In the genomic region with DNA sequence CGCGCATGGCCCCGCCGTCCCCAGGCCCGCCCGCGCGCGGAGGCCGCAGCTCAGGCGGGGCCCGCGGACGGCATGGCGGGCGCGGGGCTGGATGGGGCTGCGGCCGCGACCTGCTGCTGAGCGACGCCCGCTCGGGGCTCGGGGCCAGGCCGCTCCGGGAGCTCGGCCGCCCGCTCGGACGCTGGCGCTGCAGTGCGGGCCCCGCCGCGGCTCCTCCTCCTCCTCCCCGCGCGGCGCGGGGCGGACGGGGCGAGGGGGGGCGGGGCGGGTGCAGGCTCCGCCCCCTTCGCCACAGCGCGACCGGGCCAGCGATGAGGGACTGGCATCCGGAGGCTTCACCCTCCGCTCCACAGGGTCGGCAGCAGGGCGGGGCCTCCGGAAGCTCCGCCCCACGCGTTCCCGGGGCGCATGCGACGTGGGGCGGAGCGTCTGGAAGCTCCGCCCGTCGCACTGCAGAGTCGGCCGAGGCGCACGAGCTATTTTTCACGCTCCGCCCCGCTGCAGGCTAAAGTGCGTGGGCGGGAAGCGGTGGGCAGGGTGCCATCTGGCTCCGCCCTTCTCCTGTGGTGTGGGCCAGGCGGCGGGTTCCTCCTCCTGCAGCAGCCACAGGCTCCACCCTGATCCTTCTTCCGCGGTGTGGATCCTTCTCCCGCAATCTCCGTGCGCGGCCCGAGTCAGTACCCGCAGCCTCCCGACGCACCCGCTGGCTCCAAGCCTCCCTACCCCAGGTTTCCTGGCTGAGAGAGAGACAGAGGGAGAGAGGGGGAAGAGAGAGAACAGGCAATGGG, we compare ENCODE assay signal across 8 cellular contexts. TPM values are rescaled to one million over a fixed set of nuclear protein-coding genes. Genes with fewer than 3 reads are reported as not detected.
A peak's percentile ranks its signal among the peaks of the same experiment; 100 is the strongest.
DNase-seq lines count a peak whose midpoint lies in the region; ATAC-seq and TF ChIP-seq lines count a peak whose summit lies in the region.
"Not testable (repeated sequence)": the region's sequence is repeated elsewhere in the genome, so short reads cannot be mapped to it uniquely, and the experiment has no call there.

A gene (minus strand): TSS at position 196 of the 788 bp plus-strand sequence. CDS start 209 bp downstream, outside the sequence.

- H3K4me3 ChIP-seq in Loucy (ENCODE audit: low read length, poor library complexity, severe bottlenecking) (peak within 1 kb of the TSS; percentile 65), PC-9 (peak within 1 kb of the TSS; percentile 61; the same call in 1 of the 2 replicates), colonic mucosa (peak within 1 kb of the TSS; percentile 44), transverse colon (peak within 1 kb of the TSS; percentile 44 to 66 (median 58))

- 1% methylated on average over 25 of the region's 94 CpGs; no CpG with 5 or more reads in 1 of the 2 donors for WGBS in transverse colon (ENCODE audit: low coverage in 1 of 2), 2 donors

- not testable (repeated sequence) for H3K9me3 Mint-ChIP-seq in immature natural killer cell

- ATAC-seq in sciatic nerve, result peak; percentile 91

- not testable (repeated sequence) for H4K20me1 ChIP-seq in Loucy (ENCODE audit: insufficient read depth, low read length, poor library complexity, severe bottlenecking); PC-9 (ENCODE audit: insufficient read depth)

- H3K27me3 ChIP-seq in Loucy (ENCODE audit: insufficient read depth, low read length, poor library complexity, severe bottlenecking); PC-9 (ENCODE audit: insufficient read depth, low read depth); colonic mucosa; transverse colon: not testable (repeated sequence)

- CTCF ChIA-PET in PC-9 (lab: Charles Lee), result interaction anchor here (0.7 to 1.2 kb wide), 2 partner anchors 10 to 115 kb away, joined by 3 to 4 read pairs; a partner anchor contains a TSS
- CTCF ChIA-PET in activated CD8-positive, alpha-beta memory T cell treated with anti-CD3 and anti-CD28 coated beads for 36 hours (lab: Charles Lee), result interaction anchor here (2.1 kb wide), 1 partner anchor 113 kb away, joined by 13 read pairs; no protein-coding TSS in a partner anchor

- not testable (repeated sequence) for H3K4me1 ChIP-seq in Loucy (ENCODE audit: insufficient read depth, low read length, poor library complexity, severe bottlenecking); PC-9 (replicated peaks; ENCODE audit: insufficient read depth); colonic mucosa
- H3K4me1 ChIP-seq in transverse colon, result peaks cover 0 to 32% (median 9%) of the 10 kb centered on the region in 4 donors

- intact Hi-C loops in PC-9 (cut with micrococcal nuclease; ENCODE audit: unreplicated experiment); sciatic nerve (cut with DNase I); transverse colon (cut with DNase I; ENCODE audit: low total_unique reads): not testable (repeated sequence)
- intact Hi-C loops in colonic mucosa (cut with DNase I), result loop anchor here (5.0 kb wide), 1 partner anchor 49 kb away; no protein-coding TSS in a partner anchor

- H3K4me3 Mint-ChIP-seq in immature natural killer cell, result peak within 1 kb of the TSS; percentile 89 to 97 (median 96)

- peak; percentile 80 for DNase-seq in GF-D8 (lab: John Stamatoyannopoulos, UW)
- DNase-seq in PC-9, result peak; percentile 72 to 99
- DNase-seq in colonic mucosa, result peak; percentile 99
- DNase-seq in immature natural killer cell, result peak; percentile 100
- DNase-seq in sciatic nerve (ENCODE audit: low spot score), result peak; percentile 100
- peak; percentile 98 for DNase-seq in transverse colon

- H3K4me1 Mint-ChIP-seq in immature natural killer cell, result peaks cover 14 to 18% of the 10 kb centered on the region in 2 donors

- H3K36me3 ChIP-seq in Loucy (ENCODE audit: insufficient read depth, low read length); PC-9 (ENCODE audit: low read depth); colonic mucosa; transverse colon: not testable (repeated sequence)

- H2AFZ ChIP-seq in Loucy (ENCODE audit: low read length); PC-9: not testable (repeated sequence)

- in situ Hi-C loops in transverse colon (cut with MboI; ENCODE audit: low pct_ligation_motif_present in 1 of 4, low pct_unique_long_range_greater_than_20kb in 1 of 4, low sequenced_read_pairs in 3 of 4), result loop anchor here in 1 of 4 donors (25.0 kb wide), 1 partner anchor 124 kb away; a partner anchor contains a TSS

- peak within 1 kb of the TSS; percentile 89 to 98 (median 95) for H3K27ac Mint-ChIP-seq in immature natural killer cell

- not testable (repeated sequence) for H3K36me3 Mint-ChIP-seq in immature natural killer cell

- peak within 1 kb of the TSS; percentile 54 for H3K4me2 ChIP-seq in Loucy (ENCODE audit: low read depth, low read length, poor library complexity, severe bottlenecking)
- H3K4me2 ChIP-seq in PC-9, result peak within 1 kb of the TSS; percentile 67

- peaks cover 3 to 10% (median 9%) of the 10 kb centered on the region in 3 donors for H3K27me3 Mint-ChIP-seq in immature natural killer cell (ENCODE audit: low read depth in 3 of 3)

- TF ChIP-seq POLR2A in transverse colon (IDR thresholded peaks at IDR 0.05), result peak; percentile 17

- not testable (repeated sequence) for H3K9me2 ChIP-seq in Loucy (replicated peaks; ENCODE audit: low read depth, low read length); PC-9 (ENCODE audit: insufficient read depth)

- not testable (repeated sequence) for H3K27ac ChIP-seq in PC-9
- H3K27ac ChIP-seq in colonic mucosa (peak within 1 kb of the TSS; percentile 60), transverse colon (peak within 1 kb of the TSS; percentile 84 to 91 (median 89))

- peak within 1 kb of the TSS; percentile 60 for H3K9ac ChIP-seq in Loucy (ENCODE audit: low read depth, low read length, poor library complexity, severe bottlenecking)
- H3K9ac ChIP-seq in colonic mucosa (ENCODE audit: low read depth in 2 of 2, low read length in 2 of 2), result peak within 1 kb of the TSS; percentile 24 to 46

- BruUV-seq in PC-9 (replicated peaks; lab: Mats Ljungman, UMichigan), result not testable (repeated sequence)

- not testable (repeated sequence) for TF ChIP-seq EP300 in transverse colon (IDR thresholded peaks at IDR 0.05; ENCODE audit: low read depth)

- not testable (repeated sequence) for TF ChIP-seq CTCF in Loucy (conservative IDR thresholded peaks at IDR 0.05; ENCODE audit: low read length); PC-9 (conservative IDR thresholded peaks at IDR 0.05); colonic mucosa (IDR thresholded peaks at IDR 0.05); transverse colon (IDR thresholded peaks at IDR 0.05)

- not testable (repeated sequence) for H3K9me3 ChIP-seq in Loucy (ENCODE audit: insufficient read depth, low read depth, low read length); PC-9 (ENCODE audit: insufficient read depth, low read depth); colonic mucosa; transverse colon

- POLR2A ChIA-PET in PC-9 (lab: Charles Lee; ENCODE audit: unreplicated experiment), result interaction anchor here (0.6 kb wide), 1 partner anchor 19 kb away, joined by 11 read pairs; a partner anchor contains a TSS
- POLR2A ChIA-PET in activated CD8-positive, alpha-beta memory T cell treated with anti-CD3 and anti-CD28 coated beads for 36 hours (lab: Charles Lee), result interaction anchor here (1.0 kb wide), 1 partner anchor 19 kb away, joined by 4 read pairs; no protein-coding TSS in a partner anchor

- not testable (repeated sequence) for H3F3A ChIP-seq in Loucy (ENCODE audit: low read depth); PC-9 (ENCODE audit: insufficient read depth, low read depth)

- H3K79me2 ChIP-seq in Loucy (ENCODE audit: insufficient read depth, low read length); PC-9 (ENCODE audit: low read depth): not testable (repeated sequence)

RNA-seq across cellular contexts. Expression of the gene that starts here (rescaled TPM):
- 91.5 and 105 TPM in 2 replicates for total RNA-seq in PC-9 (2021)
- total RNA-seq in activated CD8-positive, alpha-beta memory T cell treated with anti-CD3 and anti-CD28 coated beads for 36 hours, result 10 to 100 TPM; 65.3 to 70.7 TPM
- 10 to 100 TPM; 48.2 to 83.5 TPM for total RNA-seq in colonic mucosa
- 1 to 10 TPM; 2.7 to 6.7 (median 2.8) TPM for polyA plus RNA-seq in immature natural killer cell
- 159 TPM for total RNA-seq in sciatic nerve
- total RNA-seq in transverse colon, result 1,000 to 10,000 TPM in 1 of 4 donors, 100 to 1,000 TPM in 3; 131 to 1,015 (median 289) TPM
